In genomic region chr17:29621751-29622194, GRCh38 we compare ENCODE assay signal across 11 cellular contexts. TPM values are rescaled to one million over a fixed set of nuclear protein-coding genes. Genes with fewer than 3 reads are reported as not detected.
DNase-seq lines count a peak whose midpoint lies in the region; ATAC-seq and TF ChIP-seq lines count a peak whose summit lies in the region.
"Had no signal": no experiment of that assay in that cellular context is flagged by ENCODE, and none has a peak within 500 bp of the region (broad histone marks: within the 10 kb centered on the region; RNA-seq: fewer than 3 reads in every experiment).

No MANE protein-coding gene starts in this region.

- TF ChIP-seq CTCF in MM.1S (IDR thresholded peaks at IDR 0.05; ENCODE audit: low read length) (no peak), dorsolateral prefrontal cortex (IDR thresholded peaks at IDR 0.05 in 54 of 56, conservative IDR thresholded peaks at IDR 0.05 in 2 of 56; ENCODE audit: low read depth in 1 of 56, partially characterized antibody in 56 of 56) (no peak), neural progenitor cell (IDR thresholded peaks at IDR 0.05) (no peak)

- H3K36me3 ChIP-seq in BLaER1: peaks cover 16% of the 10 kb centered on the region
- H3K36me3 ChIP-seq in MM.1S (replicated peaks; ENCODE audit: insufficient read depth, low read length): no peaks in the 10 kb centered on the region
- H3K36me3 ChIP-seq in neural progenitor cell: no peaks in the 10 kb centered on the region

- no peaks in the 10 kb centered on the region for H3K79me2 ChIP-seq in MM.1S (ENCODE audit: low read length)
- H3K79me2 ChIP-seq in neural progenitor cell (ENCODE audit: low read depth): no peaks in the 10 kb centered on the region

- H4K20me1 ChIP-seq in BLaER1 (peaks cover 9% of the 10 kb centered on the region), MM.1S (ENCODE audit: insufficient read depth, low read length) (no peaks in the 10 kb centered on the region), neural progenitor cell (ENCODE audit: low read depth) (peaks cover 3% of the 10 kb centered on the region)

- intact Hi-C loops in dorsolateral prefrontal cortex (cut with DNase I): loop anchor here (5.0 to 10.0 kb wide), 3 partner anchors 61 to 473 kb away; partner anchors contain the start of gene SSH2 (in 1 of the 2)

- peaks cover 15% of the 10 kb centered on the region; the same call in 1 of the 2 replicates for H3F3A ChIP-seq in MM.1S (ENCODE audit: insufficient read depth, low read length)
- peaks cover 24% of the 10 kb centered on the region for H3F3A ChIP-seq in neural progenitor cell (ENCODE audit: low read depth)

- H3K9me3 Mint-ChIP-seq in neural progenitor cell: no peaks in the 10 kb centered on the region

- DNase-seq in MM.1S: no peak
- DNase-seq in dorsolateral prefrontal cortex: peak in 1 of 10 donors; percentile 44
- DNase-seq in neural progenitor cell (ENCODE audit: low spot score): no peak
- DNase-seq in activated gamma-delta T cell treated with Interleukin-2 at 50 U/mL for 16 hours: no peak
- DNase-seq in occipital lobe (lab: John Stamatoyannopoulos, UW): no peak
- DNase-seq: activated CD8-positive, alpha-beta memory T cell treated with anti-CD3 and anti-CD28 coated beads, Interleukin-2, amount 50 U/mL, for 4 hours; KG1 had no signal

- H3K9ac ChIP-seq in BLaER1 (peak overlapping the region; percentile 82), MM.1S (ENCODE audit: low read length) (peak overlapping the region; percentile 44; the same call in 1 of the 2 replicates), neural progenitor cell (no peak overlapping the region)

- no peak for ATAC-seq in HG02759 (IDR thresholded peaks at IDR 0.05; ENCODE audit: unreplicated experiment)
- ATAC-seq in HG03439 (IDR thresholded peaks at IDR 0.05; ENCODE audit: unreplicated experiment): no peak

- H3K36me3 Mint-ChIP-seq in neural progenitor cell: peaks cover 3% of the 10 kb centered on the region

- H3K4me3 ChIP-seq in BLaER1: peak overlapping the region; percentile 82
- peak overlapping the region; percentile 74 for H3K4me3 ChIP-seq in MM.1S (ENCODE audit: low read length)
- H3K4me3 ChIP-seq in dorsolateral prefrontal cortex: peak overlapping the region; percentile 42 to 92 (median 80)
- peak overlapping the region; percentile 75 for H3K4me3 ChIP-seq in neural progenitor cell

- no peak overlapping the region for H3K27ac Mint-ChIP-seq in neural progenitor cell

- H3K4me1 Mint-ChIP-seq in neural progenitor cell: peaks cover 24% of the 10 kb centered on the region

- H3K27me3 ChIP-seq in BLaER1 (peaks cover 9% of the 10 kb centered on the region), MM.1S (replicated peaks; ENCODE audit: insufficient read depth, low read length) (no peaks in the 10 kb centered on the region), dorsolateral prefrontal cortex (no peaks in the 10 kb centered on the region), neural progenitor cell (peaks cover 76% of the 10 kb centered on the region)

- peak overlapping the region; percentile 92 for H2AFZ ChIP-seq in MM.1S (ENCODE audit: low read length)
- H2AFZ ChIP-seq in neural progenitor cell (replicated peaks): no peak overlapping the region

- peak overlapping the region; percentile 65 for H3K27ac ChIP-seq in BLaER1
- no peak overlapping the region for H3K27ac ChIP-seq in MM.1S (ENCODE audit: low read length)
- H3K27ac ChIP-seq in dorsolateral prefrontal cortex: peak overlapping the region in 49 of 59 donors; percentile 1 to 89 (median 77)
- no peak overlapping the region for H3K27ac ChIP-seq in neural progenitor cell
- H3K27ac ChIP-seq: neutrophil had no signal

- H3K9me3 ChIP-seq in BLaER1 (no peaks in the 10 kb centered on the region), MM.1S (replicated peaks; ENCODE audit: insufficient read depth, low read length) (no peaks in the 10 kb centered on the region), neural progenitor cell (ENCODE audit: low read depth) (no peaks in the 10 kb centered on the region)
- H3K9me3 ChIP-seq: neutrophil had no signal

- peaks cover 24% of the 10 kb centered on the region for H3K27me3 Mint-ChIP-seq in neural progenitor cell (ENCODE audit: insufficient read depth, low read depth)

- no peaks in the 10 kb centered on the region for H3K9me2 ChIP-seq in MM.1S (replicated peaks; ENCODE audit: insufficient read depth, low read length)

- H3K4me1 ChIP-seq in BLaER1 (peaks cover 79% of the 10 kb centered on the region), MM.1S (ENCODE audit: low read length) (peaks cover 19% of the 10 kb centered on the region), neural progenitor cell (peaks cover 10% of the 10 kb centered on the region)

- H3K4me2 ChIP-seq in BLaER1: peak overlapping the region; percentile 99
- H3K4me2 ChIP-seq in MM.1S (ENCODE audit: low read depth, low read length): peak overlapping the region; percentile 82
- H3K4me2 ChIP-seq in neural progenitor cell: peak overlapping the region; percentile 97

- H3K4me3 Mint-ChIP-seq in neural progenitor cell: peak overlapping the region; percentile 85

RNA-seq across cellular contexts. Expression of gene CORO6, which starts 0.9 kb away (rescaled TPM):
- total RNA-seq in dorsolateral prefrontal cortex (100 to 1,000 TPM in 23 of 120 experiments, 10 to 100 TPM in 97; 31.5 to 153 (median 80.8) TPM), neural progenitor cell (ENCODE audit: low replicate concordance) (3.9 and 6.2 TPM in 2 replicates), occipital lobe (0.47 TPM)

RNA-seq across cellular contexts. Expression of gene ANKRD13B, which starts 28.8 kb away (rescaled TPM):
- total RNA-seq in dorsolateral prefrontal cortex (10 to 100 TPM; 34.3 to 82.0 (median 53.1) TPM), neural progenitor cell (ENCODE audit: low replicate concordance) (2.8 and 24.0 TPM in 2 replicates), occipital lobe (28.1 TPM)

RNA-seq across cellular contexts. Expression of gene GIT1, which starts 32.3 kb away (rescaled TPM):
- 100 to 1,000 TPM; 110 to 287 (median 170) TPM for total RNA-seq in dorsolateral prefrontal cortex
- total RNA-seq in neural progenitor cell (ENCODE audit: low replicate concordance): 17.6 and 51.0 TPM in 2 replicates
- total RNA-seq in occipital lobe: 29.6 TPM

RNA-seq across cellular contexts. Expression of gene TP53I13, which starts 53.3 kb away (rescaled TPM):
- total RNA-seq in dorsolateral prefrontal cortex (10 to 100 TPM; 10.1 to 40.2 (median 20.1) TPM), neural progenitor cell (ENCODE audit: low replicate concordance) (9.2 and 47.0 TPM in 2 replicates), occipital lobe (6.9 TPM)

RNA-seq across cellular contexts. Expression of gene ABHD15, which starts 54.9 kb away (rescaled TPM):
- 1 to 10 TPM; 1.9 to 8.0 (median 4.2) TPM for total RNA-seq in dorsolateral prefrontal cortex
- total RNA-seq in neural progenitor cell (ENCODE audit: low replicate concordance): 2.5 and 5.0 TPM in 2 replicates
- 0.78 TPM for total RNA-seq in occipital lobe

Comparison
In these comparisons a context has a peak if more than half of its experiments do, and no peak if none do; other contexts are left out.
1. H3K27ac ChIP-seq: peak in BLaER1 (single experiment) and dorsolateral prefrontal cortex (49 of 59); none in MM.1S (single experiment) and neural progenitor cell (single experiment).
2. Peak in every context shown above with its lines, with median percentiles within 50 percentile points of each other: H3K4me2 ChIP-seq and H3K4me3 ChIP-seq.